Comparison of ENCODE assay signal across 11 cellular contexts in the genomic region with DNA sequence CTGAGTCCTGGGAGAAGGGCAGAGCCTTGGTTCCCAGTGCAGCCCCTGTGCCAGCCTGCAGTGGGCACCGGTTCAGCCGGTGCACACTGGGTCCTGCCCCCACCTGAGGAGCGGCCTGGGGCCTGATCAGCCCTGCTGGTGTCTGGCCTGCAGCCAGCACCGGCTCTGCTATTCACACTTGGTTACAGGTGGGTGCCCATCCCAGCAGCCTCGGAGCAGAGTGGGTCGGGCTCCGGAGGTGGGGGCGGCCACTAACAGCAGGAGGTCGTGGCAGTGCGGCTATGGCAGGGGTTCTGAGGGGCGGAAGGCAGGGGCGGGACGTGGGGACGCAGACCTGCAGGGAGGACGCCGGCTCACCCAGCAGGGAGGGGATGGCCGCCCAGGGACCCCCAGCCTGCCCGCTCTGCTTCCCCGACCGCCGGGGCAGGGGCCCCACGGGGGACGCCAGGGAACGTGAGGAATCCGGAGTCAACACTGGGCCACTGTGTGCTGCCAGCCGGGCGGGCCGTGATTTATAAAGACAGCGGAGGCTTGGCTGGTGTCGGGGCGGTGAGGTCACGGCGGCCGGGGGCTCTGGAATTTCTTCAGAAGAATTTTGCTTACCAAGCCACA. TPM values are rescaled to one million over a fixed set of nuclear protein-coding genes. Genes with fewer than 3 reads are reported as not detected.
DNase-seq lines count a peak whose midpoint lies in the region; ATAC-seq and TF ChIP-seq lines count a peak whose summit lies in the region.
"Had no signal": no experiment of that assay in that cellular context is flagged by ENCODE, and none has a peak within 500 bp of the region (broad histone marks: within the 10 kb centered on the region; RNA-seq: fewer than 3 reads in every experiment).

No MANE protein-coding gene starts in this region.

- H3K4me3 Mint-ChIP-seq in activated T-helper 17 cell treated with anti-CD3 and anti-CD28 coated beads, Interleukin-2, amount 50 U/mL, for 72 hours = no peak overlapping the region
- no peak overlapping the region for H3K4me3 Mint-ChIP-seq in activated T-helper 2 cell treated with anti-CD3 and anti-CD28 coated beads, Interferon-gamma antibody, Interleukin-2, Interleukin-4, amounts not matched to agents 10 μg/mL and 5 μg/mL and 100 μg/mL, durations not matched to agents 14 hours and 24 hours and 36 hours (ENCODE audit: low read depth)
- H3K4me3 Mint-ChIP-seq: CD4-positive, CD25-positive, alpha-beta regulatory T cell had no signal

- H3K36me3 ChIP-seq in tibial artery = peaks cover 20 to 25% (median 23%) of the 10 kb centered on the region in 3 donors

- H3K36me3 Mint-ChIP-seq in activated T-helper 17 cell treated with anti-CD3 and anti-CD28 coated beads, Interleukin-2, amount 50 U/mL, for 72 hours (ENCODE audit: low read depth) = peaks cover 16% of the 10 kb centered on the region
- H3K36me3 Mint-ChIP-seq in activated T-helper 2 cell treated with anti-CD3 and anti-CD28 coated beads, Interferon-gamma antibody, Interleukin-2, Interleukin-4, amounts not matched to agents 10 μg/mL and 5 μg/mL and 100 μg/mL, durations not matched to agents 14 hours and 24 hours and 36 hours (ENCODE audit: low read depth) = peaks cover 9% of the 10 kb centered on the region
- H3K36me3 Mint-ChIP-seq: CD4-positive, CD25-positive, alpha-beta regulatory T cell had no signal

- no peak for TF ChIP-seq CTCF in tibial artery (IDR thresholded peaks at IDR 0.05)

- H3K4me1 ChIP-seq in tibial artery = peaks cover 13 to 70% (median 60%) of the 10 kb centered on the region in 4 donors

- no peaks in the 10 kb centered on the region for H3K4me1 Mint-ChIP-seq in activated T-helper 17 cell treated with anti-CD3 and anti-CD28 coated beads, Interleukin-2, amount 50 U/mL, for 72 hours
- H3K4me1 Mint-ChIP-seq in activated T-helper 2 cell treated with anti-CD3 and anti-CD28 coated beads, Interferon-gamma antibody, Interleukin-2, Interleukin-4, amounts not matched to agents 10 μg/mL and 5 μg/mL and 100 μg/mL, durations not matched to agents 14 hours and 24 hours and 36 hours (ENCODE audit: low read depth) = no peaks in the 10 kb centered on the region

- DNase-seq in NCI-H2196 (lab: John Stamatoyannopoulos, UW; ENCODE audit: unreplicated experiment) = peak; percentile 23
- no peak for DNase-seq in NCI-H2196 treated with DMSO at 0.1 percent for 48 hours (lab: John Stamatoyannopoulos, UW; ENCODE audit: unreplicated experiment)
- DNase-seq in left lobe of liver (ENCODE audit: low spot score) = no peak
- DNase-seq in tibial artery = peak; percentile 69 to 89
- DNase-seq in activated T-helper 2 cell treated with anti-CD3 and anti-CD28 coated beads, Interferon-gamma antibody, Interleukin-2, Interleukin-4, amounts not matched to agents 10 μg/mL and 5 μg/mL and 100 μg/mL, durations not matched to agents 14 hours and 24 hours and 36 hours (ENCODE audit: low spot score) = no peak
- DNase-seq in amygdala (lab: John Stamatoyannopoulos, UW) = no peak
- DNase-seq: CD4-positive, CD25-positive, alpha-beta regulatory T cell; head of caudate nucleus; stimulated activated CD4-positive, alpha-beta T cell treated with anti-CD3 and anti-CD28 coated beads, Interleukin-4, amount 100 ng/mL, for 24 hours had no signal

- H3K9me3 ChIP-seq in tibial artery = no peaks in the 10 kb centered on the region

- H3K27ac ChIP-seq in tibial artery = peak overlapping the region; percentile 87 to 88

- ATAC-seq in activated T-helper 17 cell treated with anti-CD3 and anti-CD28 coated beads, Interleukin-2, amount 50 U/mL, for 72 hours (replicated peaks) = peak; percentile 13
- ATAC-seq in left lobe of liver (peak; percentile 5), GM18909 (IDR thresholded peaks at IDR 0.05; ENCODE audit: poor library complexity, unreplicated experiment) (no peak)

- H3K27me3 Mint-ChIP-seq in activated T-helper 17 cell treated with anti-CD3 and anti-CD28 coated beads, Interleukin-2, amount 50 U/mL, for 72 hours = no peaks in the 10 kb centered on the region
- peaks cover 4% of the 10 kb centered on the region for H3K27me3 Mint-ChIP-seq in activated T-helper 2 cell treated with anti-CD3 and anti-CD28 coated beads, Interferon-gamma antibody, Interleukin-2, Interleukin-4, amounts not matched to agents 10 μg/mL and 5 μg/mL and 100 μg/mL, durations not matched to agents 14 hours and 24 hours and 36 hours (ENCODE audit: low read depth)

- H3K27me3 ChIP-seq in tibial artery = no peaks in the 10 kb centered on the region

- no peak overlapping the region for H3K27ac Mint-ChIP-seq in activated T-helper 17 cell treated with anti-CD3 and anti-CD28 coated beads, Interleukin-2, amount 50 U/mL, for 72 hours
- no peak overlapping the region for H3K27ac Mint-ChIP-seq in activated T-helper 2 cell treated with anti-CD3 and anti-CD28 coated beads, Interferon-gamma antibody, Interleukin-2, Interleukin-4, amounts not matched to agents 10 μg/mL and 5 μg/mL and 100 μg/mL, durations not matched to agents 14 hours and 24 hours and 36 hours
- H3K27ac Mint-ChIP-seq: CD4-positive, CD25-positive, alpha-beta regulatory T cell had no signal

- intact Hi-C loops in tibial artery (cut with DNase I; ENCODE audit: low total_unique reads) = no loop called here
- intact Hi-C loops in activated T-helper 2 cell treated with anti-CD3 and anti-CD28 coated beads, Interferon-gamma antibody, Interleukin-2, Interleukin-4, amounts not matched to agents 10 μg/mL and 5 μg/mL and 100 μg/mL, durations not matched to agents 14 hours and 24 hours and 36 hours (cut with micrococcal nuclease) = no loop called here

- H3K9me3 Mint-ChIP-seq in activated T-helper 17 cell treated with anti-CD3 and anti-CD28 coated beads, Interleukin-2, amount 50 U/mL, for 72 hours = no peaks in the 10 kb centered on the region
- H3K9me3 Mint-ChIP-seq in activated T-helper 2 cell treated with anti-CD3 and anti-CD28 coated beads, Interferon-gamma antibody, Interleukin-2, Interleukin-4, amounts not matched to agents 10 μg/mL and 5 μg/mL and 100 μg/mL, durations not matched to agents 14 hours and 24 hours and 36 hours = no peaks in the 10 kb centered on the region
- H3K9me3 Mint-ChIP-seq: CD4-positive, CD25-positive, alpha-beta regulatory T cell had no signal

- peak overlapping the region; percentile 40 to 52 for H3K4me3 ChIP-seq in tibial artery

RNA-seq across cellular contexts. Expression of gene METRNL, which starts 20.3 kb away (rescaled TPM):
- 10 to 100 TPM; 21.9 to 43.4 TPM for total RNA-seq in activated T-helper 17 cell treated with anti-CD3 and anti-CD28 coated beads, Interleukin-2, amount 50 U/mL, for 72 hours
- 4.7 TPM for total RNA-seq in left lobe of liver
- 71.0 and 74.7 TPM in 2 replicates for total RNA-seq in activated T-helper 2 cell treated with anti-CD3 and anti-CD28 coated beads, Interferon-gamma antibody, Interleukin-2, Interleukin-4, amounts not matched to agents 10 μg/mL and 5 μg/mL and 100 μg/mL, durations not matched to agents 14 hours and 24 hours and 36 hours

Comparison
In these comparisons a context has a peak if more than half of its experiments do, and no peak if none do; other contexts are left out.
1. DNase-seq: peak in NCI-H2196 (single experiment) and tibial artery (2 of 2); none in NCI-H2196 treated with DMSO at 0.1 percent for 48 hours (single experiment), left lobe of liver (single experiment), activated T-helper 2 cell treated with anti-CD3 and anti-CD28 coated beads, Interferon-gamma antibody, Interleukin-2, Interleukin-4, amounts not matched to agents 10 μg/mL and 5 μg/mL and 100 μg/mL, durations not matched to agents 14 hours and 24 hours and 36 hours (single experiment) and amygdala (0 of 56).